In genomic region chr6:11645016-11645415, GRCh38 we compare ENCODE assay signal across 14 cellular contexts.
"Had no signal": no experiment of that assay in that cellular context is flagged by ENCODE, and none has a peak within 500 bp of the region (broad histone marks: within the 10 kb centered on the region; RNA-seq: fewer than 3 reads in every experiment).

No MANE protein-coding gene starts in this region.

- H3K4me1 ChIP-seq: tibial nerve, uterus had no signal

- H3K27me3 ChIP-seq: tibial nerve, uterus had no signal

- H3K27ac ChIP-seq: epithelial cell of prostate, tibial nerve, uterus had no signal

- ATAC-seq: activated CD4-positive, alpha-beta T cell treated with anti-CD3 and anti-CD28 coated beads for 36 hours; activated T-cell treated with anti-CD3 and anti-CD28 coated beads, Interleukin-2, amount 50 U/mL, for 4 hours; stimulated activated naive B cell treated with anti-CD40 and anti-IgM and Interleukin-4, amounts not matched to agents 10 μg/mL and 1 μg/mL and 100 μg/mL, for 72 hours had no signal

- DNase-seq: activated CD4-positive, alpha-beta memory T cell treated with anti-CD3 and anti-CD28 coated beads, Interleukin-2, amount 10 ng/mL, durations not matched to agents 7 days and 5 days; activated CD4-positive, alpha-beta T cell treated with anti-CD3 and anti-CD28 coated beads for 36 hours; activated effector memory CD4-positive, alpha-beta T cell treated with Interleukin-2 at 50 U/mL for 16 hours; activated T-cell treated with anti-CD3 and anti-CD28 coated beads, Interleukin-2, amount 50 U/mL, for 4 hours; dermis blood vessel endothelial cell; glutamatergic neuron; nucleus accumbens; posterior cingulate gyrus; retina; stimulated activated CD4-positive, alpha-beta T cell treated with anti-CD3 and anti-CD28 coated beads, Interleukin-2, amount 100 ng/mL, for 48 hours; stimulated activated naive B cell treated with anti-CD40 and anti-IgM and Interleukin-4, amounts not matched to agents 10 μg/mL and 1 μg/mL and 100 μg/mL, for 72 hours; uterus had no signal

- H3K4me3 ChIP-seq: tibial nerve, uterus had no signal

- H3K9me3 ChIP-seq: uterus had no signal

- H3K36me3 ChIP-seq: tibial nerve, uterus had no signal
